ENCODE assay signal across 8 cellular contexts in the genomic region with DNA sequence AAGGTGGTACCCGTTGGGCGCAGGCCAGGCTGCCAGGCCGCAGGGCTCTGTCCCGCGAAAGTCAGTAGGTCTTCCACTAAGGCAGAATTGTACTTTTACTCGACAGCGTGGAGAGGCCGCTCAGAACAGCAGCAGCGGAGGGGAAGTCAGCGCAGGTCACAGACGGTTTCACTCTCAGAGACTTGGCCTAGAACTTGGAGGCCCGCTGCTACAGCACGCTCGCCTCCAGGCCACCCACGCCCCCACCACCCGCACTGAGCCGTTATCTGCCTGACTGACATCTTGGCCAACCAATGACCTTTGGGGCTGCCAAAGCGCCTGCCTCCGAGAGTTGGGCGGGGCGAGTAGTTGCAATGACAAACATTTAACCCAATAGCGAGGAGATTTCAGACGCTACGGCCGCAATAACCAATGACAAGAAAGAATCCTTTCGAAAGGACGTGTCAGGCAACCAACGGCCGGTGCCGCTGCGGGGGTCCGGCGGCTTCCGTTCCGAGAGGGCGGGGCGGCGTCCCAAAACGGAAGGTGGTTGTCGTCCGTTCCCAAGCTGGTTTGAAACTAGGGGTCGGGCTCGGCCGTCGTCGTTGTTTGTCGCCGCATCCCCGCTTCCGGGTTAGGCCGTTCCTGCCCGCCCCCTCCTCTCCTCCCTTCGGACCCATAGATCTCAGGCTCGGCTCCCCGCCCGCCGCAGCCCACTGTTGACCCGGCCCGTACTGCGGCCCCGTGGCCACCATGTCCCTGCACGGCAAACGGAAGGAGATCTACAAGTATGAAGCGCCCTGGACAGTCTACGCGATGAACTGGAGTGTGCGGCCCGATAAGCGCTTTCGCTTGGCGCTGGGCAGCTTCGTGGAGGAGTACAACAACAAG. TPM values are rescaled to one million over a fixed set of nuclear protein-coding genes. Genes with fewer than 3 reads are reported as not detected.
DNase-seq lines count a peak whose midpoint lies in the region; ATAC-seq, FAIRE-seq and TF ChIP-seq lines count a peak whose summit lies in the region.

A gene with protein sequence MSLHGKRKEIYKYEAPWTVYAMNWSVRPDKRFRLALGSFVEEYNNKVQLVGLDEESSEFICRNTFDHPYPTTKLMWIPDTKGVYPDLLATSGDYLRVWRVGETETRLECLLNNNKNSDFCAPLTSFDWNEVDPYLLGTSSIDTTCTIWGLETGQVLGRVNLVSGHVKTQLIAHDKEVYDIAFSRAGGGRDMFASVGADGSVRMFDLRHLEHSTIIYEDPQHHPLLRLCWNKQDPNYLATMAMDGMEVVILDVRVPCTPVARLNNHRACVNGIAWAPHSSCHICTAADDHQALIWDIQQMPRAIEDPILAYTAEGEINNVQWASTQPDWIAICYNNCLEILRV (plus strand): TSS at position 532 of the 870 bp plus-strand sequence. CDS start 201 bp downstream, at position 733.

- POLR2A ChIA-PET in T-cell (lab: Charles Lee): interaction anchor here in 1 of 2 donors (0.6 kb wide), 2 partner anchors 175 to 316 kb away, joined by 3 read pairs; no protein-coding TSS in a partner anchor

- DNase-seq in GM12891 (ENCODE audit: insufficient read length, low spot score) (peak; percentile 97), NCI-H1436 treated with DMSO at 0.1 percent for 48 hours (lab: John Stamatoyannopoulos, UW) (peak; percentile 99), T-cell (peak; percentile 97 to 100 (median 99)), cardiac septum (ENCODE audit: low spot score) (peak; percentile 100), pons (ENCODE audit: low spot score) (peak; percentile 100), type B pancreatic cell (ENCODE audit: extremely low spot score, unreplicated experiment) (peak; percentile 99)

- TF ChIP-seq CTCF in type B pancreatic cell (conservative IDR thresholded peaks at IDR 0.05): no peak

- H3K27ac Mint-ChIP-seq in T-cell (peak within 1 kb of the TSS; percentile 97), type B pancreatic cell (peak within 1 kb of the TSS; percentile 87)

- peak within 1 kb of the TSS; percentile 99 for H3K4me3 Mint-ChIP-seq in T-cell
- peak within 1 kb of the TSS; percentile 92 for H3K4me3 Mint-ChIP-seq in type B pancreatic cell

- H3K36me3 Mint-ChIP-seq in T-cell (peaks cover 4% of the 10 kb centered on the region), type B pancreatic cell (peaks cover 6% of the 10 kb centered on the region)

- H3K4me1 Mint-ChIP-seq in T-cell (peaks cover 38 to 47% (median 44%) of the 10 kb centered on the region in 3 donors), type B pancreatic cell (ENCODE audit: unreplicated experiment) (peaks cover 28% of the 10 kb centered on the region)

- peak within 1 kb of the TSS; percentile 56 for H3K27ac ChIP-seq in adipose tissue (ENCODE audit: low read depth, low read length)

- 0% methylated on average over 61 to 72 of the region's 72 CpGs for WGBS in adipose tissue, 3 donors

- TF ChIP-seq POLR2A in GM12891 (IDR thresholded peaks at IDR 0.05; ENCODE audit: low read depth, low read length): peak; percentile 86

- peak; percentile 97 for FAIRE-seq in GM12891 (lab: Jason Lieb, UNC)

- intact Hi-C loops in cardiac septum (cut with DNase I): loop anchor here (2.0 to 5.0 kb wide), 2 partner anchors 51 to 108 kb away; a partner anchor contains a TSS

- CTCF ChIA-PET in T-cell (lab: Charles Lee): interaction anchor here in 1 of 2 donors (0.6 to 1.5 kb wide), 2 partner anchors 47 to 160 kb away, joined by 3 to 5 read pairs; no protein-coding TSS in a partner anchor

- ATAC-seq in HG02840 (IDR thresholded peaks at IDR 0.05; ENCODE audit: low FRiP score, unreplicated experiment) (peak; percentile 96), T-cell (replicated peaks in 1 of 4) (peak; percentile 95 to 97 (median 95))

- no peaks in the 10 kb centered on the region for H3K9me3 Mint-ChIP-seq in T-cell
- H3K9me3 Mint-ChIP-seq in type B pancreatic cell: no peaks in the 10 kb centered on the region

- H3K27me3 Mint-ChIP-seq in T-cell (no peaks in the 10 kb centered on the region), type B pancreatic cell (no peaks in the 10 kb centered on the region)

TF ChIP-seq in GM12891, 5 proteins besides CTCF, POLR2A, EP300 and RAD21:
- TF ChIP-seq PAX5 (IDR thresholded peaks at IDR 0.05; ENCODE audit: insufficient read depth, low read length, severe bottlenecking) (peak; percentile 67), POLR2AphosphoS5 (IDR thresholded peaks at IDR 0.05; ENCODE audit: low read depth, low read length) (peak; percentile 86), SPI1 (IDR thresholded peaks at IDR 0.05; ENCODE audit: low read depth, low read length) (peak; percentile 77), POU2F2 (IDR thresholded peaks at IDR 0.05; ENCODE audit: low read depth, low read length) (no peak; the same call in 1 of the 2 replicates), TAF1 (IDR thresholded peaks at IDR 0.05; ENCODE audit: low read depth, low read length) (peak; percentile 83)

RNA-seq across cellular contexts. Expression of the gene that starts here (rescaled TPM):
- polyA plus RNA-seq in GM12891 (2012; ENCODE audit: low read depth, missing spikeins): 46.5 TPM
- total RNA-seq in T-cell: 10 to 100 TPM; 39.5 to 84.4 (median 74.8) TPM
- polyA plus RNA-seq in adipose tissue: 10 to 100 TPM; 12.9 to 21.1 (median 18.2) TPM
- total RNA-seq in cardiac septum: 47.4 TPM
- 94.7 and 123 TPM in 2 replicates for total RNA-seq in type B pancreatic cell (ENCODE audit: low replicate concordance)

Comparison
In these comparisons a context has a peak if more than half of its experiments do, and no peak if none do; other contexts are left out.
1. Peak in every context shown above with its lines: DNase-seq, ATAC-seq and H3K27ac ChIP-seq.